ENCODE assay signal across 14 cellular contexts in the genomic region with DNA sequence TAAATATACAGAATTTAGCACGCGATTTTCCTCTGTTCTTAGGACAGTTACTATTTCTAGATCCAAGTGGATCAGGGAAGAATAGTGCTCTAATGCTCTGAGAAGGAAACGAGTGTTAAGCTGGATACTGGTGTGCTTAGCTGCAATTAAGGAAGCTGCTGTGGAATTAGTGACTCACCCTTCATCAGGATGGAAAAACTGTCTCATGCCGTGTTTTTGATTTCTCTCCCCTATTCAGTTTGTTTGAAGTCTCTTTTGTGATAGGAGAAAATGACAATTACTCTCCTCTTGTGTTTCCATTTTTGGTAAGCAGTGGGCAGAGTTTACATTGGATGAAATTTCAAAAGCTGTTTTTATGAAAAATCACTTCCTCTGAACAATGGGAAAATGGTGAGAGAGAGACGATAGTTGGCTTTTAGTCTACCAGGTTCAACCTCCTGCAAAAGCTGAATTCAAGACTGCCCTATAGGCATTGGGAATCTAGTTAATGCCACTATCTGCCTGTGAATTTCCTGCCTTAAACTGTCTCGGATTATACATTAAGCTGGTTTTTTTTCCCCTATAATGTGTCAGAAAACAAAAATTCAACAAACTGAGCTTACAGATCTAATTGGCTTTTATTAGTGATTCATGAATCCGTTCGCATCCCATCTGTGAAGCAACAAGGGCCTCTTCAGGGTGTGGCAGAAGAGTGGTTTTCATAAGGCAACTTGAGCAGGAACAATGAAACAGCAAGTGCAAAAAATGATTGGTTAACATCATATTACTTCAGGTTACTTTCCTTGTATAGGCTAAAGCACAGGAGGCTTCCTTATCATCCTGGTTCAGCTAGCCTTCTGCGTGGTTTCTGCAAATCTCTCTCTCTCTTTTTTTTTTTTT.
DNase-seq lines count a peak whose midpoint lies in the region; ATAC-seq, FAIRE-seq and TF ChIP-seq lines count a peak whose summit lies in the region.
"Had no signal": no experiment of that assay in that cellular context is flagged by ENCODE, and none has a peak within 500 bp of the region (broad histone marks: within the 10 kb centered on the region; RNA-seq: fewer than 3 reads in every experiment).

No MANE protein-coding gene starts in this region.

- H3K4me1 Mint-ChIP-seq in stimulated activated effector memory CD8-positive, alpha-beta T cell treated with anti-CD3 and anti-CD28 coated beads, Interleukin-12 subunit alpha, Interleukin-12 subunit beta, amount 100 ng/mL, for 72 hours: no peaks in the 10 kb centered on the region

- intact Hi-C loops in HepG2 (cut with micrococcal nuclease; ENCODE audit: unreplicated experiment): no loop called here

- no peak overlapping the region for H3K4me3 ChIP-seq in liver (ENCODE audit: low read depth in 1 of 3, low read length in 3 of 3)
- H3K4me3 ChIP-seq in HepG2 (replicated peaks in 1 of 3; ENCODE audit: insufficient read depth in 1 of 3, low read depth in 2 of 3, low read length in 3 of 3): no peak overlapping the region
- H3K4me3 ChIP-seq in retinal pigment epithelial cell (ENCODE audit: low read length): no peak overlapping the region
- H3K4me3 ChIP-seq: vagina had no signal

- DNase-seq in HepG2 (ENCODE audit: low spot score): no peak
- peak; percentile 64 for DNase-seq in NCI-H748 treated with DMSO at 0.1 percent for 48 hours (lab: John Stamatoyannopoulos, UW)
- DNase-seq in dermis microvascular lymphatic vessel endothelial cell (ENCODE audit: low read depth in 2 of 2): peak; percentile 99
- DNase-seq in retinal pigment epithelial cell (ENCODE audit: low read depth): peak; percentile 48
- DNase-seq in GM19238 (ENCODE audit: insufficient read length, low spot score): no peak
- DNase-seq in AG08396 (ENCODE audit: low spot score): no peak
- no peak for DNase-seq in stimulated activated effector memory CD8-positive, alpha-beta T cell treated with anti-CD3 and anti-CD28 coated beads, Interleukin-12 subunit alpha, Interleukin-12 subunit beta, amount 100 ng/mL, for 72 hours (ENCODE audit: low spot score in 2 of 2)
- DNase-seq: activated CD8-positive, alpha-beta memory T cell treated with anti-CD3 and anti-CD28 coated beads for 24 hours; Caco-2; cerebellar nuclear complex; SHP77 treated with DMSO at 0.1 percent for 48 hours had no signal

- POLR2A ChIA-PET in HepG2 (lab: Yijun Ruan, JAX): no interaction called here

- no peaks in the 10 kb centered on the region for H3K36me3 Mint-ChIP-seq in stimulated activated effector memory CD8-positive, alpha-beta T cell treated with anti-CD3 and anti-CD28 coated beads, Interleukin-12 subunit alpha, Interleukin-12 subunit beta, amount 100 ng/mL, for 72 hours

- no TSS peak for BruUV-seq in HepG2 (replicated peaks; lab: Mats Ljungman, UMichigan)

- TF ChIP-seq RAD21 in liver (IDR thresholded peaks at IDR 0.05) (no peak), HepG2 (CRISPR knock-in tag; IDR thresholded peaks at IDR 0.05) (no peak)

- TF ChIP-seq CTCF in liver (IDR thresholded peaks at IDR 0.05; ENCODE audit: low read depth, low read length, missing input control) (no peak), HepG2 (CRISPR knock-in tag; IDR thresholded peaks at IDR 0.05) (no peak), retinal pigment epithelial cell (conservative IDR thresholded peaks at IDR 0.05; ENCODE audit: low read depth, low read length) (no peak)

- no peaks in the 10 kb centered on the region for H3K9me3 ChIP-seq in liver (ENCODE audit: control insufficient read depth in 4 of 4, low read length in 3 of 4)
- no peaks in the 10 kb centered on the region for H3K9me3 ChIP-seq in HepG2 (ENCODE audit: low read length)
- H3K9me3 ChIP-seq: Caco-2, vagina had no signal

- no peak for ATAC-seq in HepG2
- no peak for ATAC-seq in stimulated activated effector memory CD8-positive, alpha-beta T cell treated with anti-CD3 and anti-CD28 coated beads, Interleukin-12 subunit alpha, Interleukin-12 subunit beta, amount 100 ng/mL, for 72 hours

- no peaks in the 10 kb centered on the region for H3K79me2 ChIP-seq in HepG2 (ENCODE audit: insufficient read depth, low read length)

- no peak overlapping the region for H3K4me2 ChIP-seq in HepG2 (ENCODE audit: low read depth, low read length)

- H3K27ac Mint-ChIP-seq in stimulated activated effector memory CD8-positive, alpha-beta T cell treated with anti-CD3 and anti-CD28 coated beads, Interleukin-12 subunit alpha, Interleukin-12 subunit beta, amount 100 ng/mL, for 72 hours: no peak overlapping the region

- H3K9ac ChIP-seq in liver (ENCODE audit: low read depth in 1 of 2, low read length in 2 of 2) (no peak overlapping the region), HepG2 (ENCODE audit: insufficient read depth, low read depth, low read length) (no peak overlapping the region)

- no peak for FAIRE-seq in HepG2 (lab: Jason Lieb, UNC)

- WGBS in liver: 66% methylated on average over 9 of the region's 9 CpGs
- WGBS in HepG2 (ENCODE audit: low lambda C conversion rate): 7% methylated on average over 9 of the region's 9 CpGs

- in situ Hi-C loops in HepG2 (cut with HindIII; ENCODE audit: extremely low pct_ligation_motif_present, low pct_unique_long_range_greater_than_20kb): no loop called here

- no peak for TF ChIP-seq POLR2A in HepG2 (IDR thresholded peaks at IDR 0.05; ENCODE audit: insufficient read depth in 1 of 2, low read depth in 2 of 2, low read length in 2 of 2)

- H3K4me3 Mint-ChIP-seq in stimulated activated effector memory CD8-positive, alpha-beta T cell treated with anti-CD3 and anti-CD28 coated beads, Interleukin-12 subunit alpha, Interleukin-12 subunit beta, amount 100 ng/mL, for 72 hours: no peak overlapping the region
- H3K4me3 Mint-ChIP-seq: nephron had no signal

- no peaks in the 10 kb centered on the region for H4K20me1 ChIP-seq in HepG2 (ENCODE audit: insufficient read depth, low read length)

- H3K4me1 ChIP-seq in liver (ENCODE audit: control insufficient read depth in 4 of 4, insufficient read depth in 4 of 4, low read length in 3 of 4) (no peaks in the 10 kb centered on the region), HepG2 (ENCODE audit: insufficient read depth, low read length) (no peaks in the 10 kb centered on the region)
- H3K4me1 ChIP-seq: Caco-2, vagina had no signal

- no peak overlapping the region for H2AFZ ChIP-seq in HepG2 (ENCODE audit: low read length)

- H3K27me3 ChIP-seq in liver (ENCODE audit: control insufficient read depth in 4 of 4, insufficient read depth in 4 of 4, low read length in 3 of 4) (no peaks in the 10 kb centered on the region), HepG2 (ENCODE audit: control insufficient read depth in 1 of 2, insufficient read depth in 2 of 2, low read length in 2 of 2) (no peaks in the 10 kb centered on the region)
- H3K27me3 ChIP-seq: vagina had no signal

- H3K36me3 ChIP-seq in liver (ENCODE audit: control insufficient read depth in 4 of 4, insufficient read depth in 3 of 4, low read depth in 1 of 4, low read length in 3 of 4): no peaks in the 10 kb centered on the region
- H3K36me3 ChIP-seq in HepG2 (replicated peaks in 1 of 2; ENCODE audit: control insufficient read depth in 1 of 2, insufficient read depth in 2 of 2, low read length in 2 of 2): no peaks in the 10 kb centered on the region
- H3K36me3 ChIP-seq: vagina had no signal

- CTCF ChIA-PET in HepG2 (lab: Yijun Ruan, JAX; ENCODE audit: low intra/inter-chr PET ratio, low total read pairs): no interaction called here

- TF ChIP-seq EP300 in HepG2 (IDR thresholded peaks at IDR 0.05; ENCODE audit: low read depth in 2 of 2, low read length in 2 of 2) (no peak), HepG2 (CRISPR knock-in tag; IDR thresholded peaks at IDR 0.05; ENCODE audit: borderline replicate concordance) (no peak)

- H3K27ac ChIP-seq in liver (ENCODE audit: low read depth in 1 of 2, low read length in 2 of 2): no peak overlapping the region
- no peak overlapping the region for H3K27ac ChIP-seq in HepG2 (ENCODE audit: extremely low read length, insufficient read depth, low read length)
- H3K27ac ChIP-seq: vagina had no signal

- peaks cover 7% of the 10 kb centered on the region for H3K9me3 Mint-ChIP-seq in stimulated activated effector memory CD8-positive, alpha-beta T cell treated with anti-CD3 and anti-CD28 coated beads, Interleukin-12 subunit alpha, Interleukin-12 subunit beta, amount 100 ng/mL, for 72 hours
- H3K9me3 Mint-ChIP-seq: nephron had no signal

TF ChIP-seq in liver, 16 proteins besides CTCF, POLR2A, EP300 and RAD21:
- TF ChIP-seq HNF4G (IDR thresholded peaks at IDR 0.05) (no peak), JUND (IDR thresholded peaks at IDR 0.05) (peak; percentile 87 to 95)

TF ChIP-seq in HepG2, 621 proteins besides CTCF, POLR2A, EP300 and RAD21 (continues in another document):
- no peak for TF ChIP-seq ZFP36 (IDR thresholded peaks at IDR 0.05; ENCODE audit: borderline replicate concordance, low read depth, low read length, partially characterized antibody)
- no peak for TF ChIP-seq MIER2 (CRISPR knock-in tag; IDR thresholded peaks at IDR 0.05)
- TF ChIP-seq, protein P1, sequence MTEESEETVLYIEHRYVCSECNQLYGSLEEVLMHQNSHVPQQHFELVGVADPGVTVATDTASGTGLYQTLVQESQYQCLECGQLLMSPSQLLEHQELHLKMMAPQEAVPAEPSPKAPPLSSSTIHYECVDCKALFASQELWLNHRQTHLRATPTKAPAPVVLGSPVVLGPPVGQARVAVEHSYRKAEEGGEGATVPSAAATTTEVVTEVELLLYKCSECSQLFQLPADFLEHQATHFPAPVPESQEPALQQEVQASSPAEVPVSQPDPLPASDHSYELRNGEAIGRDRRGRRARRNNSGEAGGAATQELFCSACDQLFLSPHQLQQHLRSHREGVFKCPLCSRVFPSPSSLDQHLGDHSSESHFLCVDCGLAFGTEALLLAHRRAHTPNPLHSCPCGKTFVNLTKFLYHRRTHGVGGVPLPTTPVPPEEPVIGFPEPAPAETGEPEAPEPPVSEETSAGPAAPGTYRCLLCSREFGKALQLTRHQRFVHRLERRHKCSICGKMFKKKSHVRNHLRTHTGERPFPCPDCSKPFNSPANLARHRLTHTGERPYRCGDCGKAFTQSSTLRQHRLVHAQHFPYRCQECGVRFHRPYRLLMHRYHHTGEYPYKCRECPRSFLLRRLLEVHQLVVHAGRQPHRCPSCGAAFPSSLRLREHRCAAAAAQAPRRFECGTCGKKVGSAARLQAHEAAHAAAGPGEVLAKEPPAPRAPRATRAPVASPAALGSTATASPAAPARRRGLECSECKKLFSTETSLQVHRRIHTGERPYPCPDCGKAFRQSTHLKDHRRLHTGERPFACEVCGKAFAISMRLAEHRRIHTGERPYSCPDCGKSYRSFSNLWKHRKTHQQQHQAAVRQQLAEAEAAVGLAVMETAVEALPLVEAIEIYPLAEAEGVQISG (CRISPR knock-in tag; IDR thresholded peaks at IDR 0.05): no peak
- TF ChIP-seq RBAK (CRISPR knock-in tag; IDR thresholded peaks at IDR 0.05): no peak

Comparison
In these comparisons a context has a peak if more than half of its experiments do, and no peak if none do; other contexts are left out.
1. DNase-seq: peak in NCI-H748 treated with DMSO at 0.1 percent for 48 hours (single experiment), dermis microvascular lymphatic vessel endothelial cell (2 of 2) and retinal pigment epithelial cell (single experiment); none in HepG2 (single experiment), GM19238 (single experiment), AG08396 (single experiment) and stimulated activated effector memory CD8-positive, alpha-beta T cell treated with anti-CD3 and anti-CD28 coated beads, Interleukin-12 subunit alpha, Interleukin-12 subunit beta, amount 100 ng/mL, for 72 hours (0 of 2).